8 cellular contexts compared by ENCODE assay signal in the genomic region with DNA sequence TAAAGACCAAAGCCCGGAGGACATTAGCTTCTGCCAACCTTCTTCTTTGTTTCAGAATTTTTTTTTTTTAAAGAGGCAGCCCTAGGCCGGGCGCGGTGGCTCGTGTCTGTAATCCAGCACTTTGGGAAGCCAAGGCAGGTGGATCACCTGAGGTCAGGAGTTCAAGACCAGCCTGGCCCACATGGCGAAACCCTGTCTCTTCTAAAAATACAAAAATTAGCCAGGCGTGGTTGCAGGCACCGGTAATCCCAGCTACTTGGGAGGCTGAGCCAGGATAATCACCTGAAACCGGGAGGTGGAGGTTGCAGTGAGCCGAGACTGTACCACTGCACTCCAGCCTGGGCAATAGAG. TPM values are rescaled to one million over a fixed set of nuclear protein-coding genes. Genes with fewer than 3 reads are reported as not detected.
A peak's percentile ranks its signal among the peaks of the same experiment; 100 is the strongest.
DNase-seq lines count a peak whose midpoint lies in the region; ATAC-seq and TF ChIP-seq lines count a peak whose summit lies in the region.
"Not testable (repeated sequence)": the region's sequence is repeated elsewhere in the genome, so short reads cannot be mapped to it uniquely, and the experiment has no call there.

No MANE protein-coding gene starts in this region.

- TF ChIP-seq EP300 in upper lobe of left lung (IDR thresholded peaks at IDR 0.05): not testable (repeated sequence)

- not testable (repeated sequence) for H3K36me3 ChIP-seq in Peyer's patch; adipocyte (ENCODE audit: control insufficient read depth, insufficient read depth, low read length, severe bottlenecking); heart left ventricle; upper lobe of left lung
- peaks cover 0 to 13% of the 10 kb centered on the region in 2 donors for H3K36me3 ChIP-seq in psoas muscle (ENCODE audit: insufficient read depth in 1 of 2, low read depth in 1 of 2)

- TF ChIP-seq CTCF in Peyer's patch (IDR thresholded peaks at IDR 0.05); heart left ventricle (IDR thresholded peaks at IDR 0.05); psoas muscle (IDR thresholded peaks at IDR 0.05); upper lobe of left lung (IDR thresholded peaks at IDR 0.05): not testable (repeated sequence)

- not testable (repeated sequence) for H3K9me3 ChIP-seq in Peyer's patch; adipocyte (ENCODE audit: control insufficient read depth, low read length); heart left ventricle; psoas muscle; upper lobe of left lung

- not testable (repeated sequence) for TF ChIP-seq POLR2A in Peyer's patch (IDR thresholded peaks at IDR 0.05); heart left ventricle (IDR thresholded peaks at IDR 0.05); upper lobe of left lung (IDR thresholded peaks at IDR 0.05)

- not testable (repeated sequence) for H3K27me3 ChIP-seq in Peyer's patch; adipocyte (replicated peaks; ENCODE audit: control insufficient read depth, insufficient read depth, low read length); heart left ventricle; psoas muscle (ENCODE audit: insufficient read depth in 3 of 3, low read length in 2 of 3); upper lobe of left lung

- ATAC-seq in GM18498 (IDR thresholded peaks at IDR 0.05; ENCODE audit: unreplicated experiment): peak; percentile 23
- peak; percentile 12 for ATAC-seq in GM21528 (IDR thresholded peaks at IDR 0.05; ENCODE audit: low FRiP score, unreplicated experiment)
- ATAC-seq in HG03066 (IDR thresholded peaks at IDR 0.05; ENCODE audit: low read depth, unreplicated experiment): peak; percentile 4
- ATAC-seq in heart left ventricle: peak in 1 of 4 donors; percentile 11
- peak in 3 of 4 donors; percentile 27 to 35 (median 29) for ATAC-seq in psoas muscle
- not testable (repeated sequence) for ATAC-seq in upper lobe of left lung (ENCODE audit: low FRiP score in 2 of 2)

- WGBS in heart left ventricle, 4 donors: 84 to 90% (median 87%) methylated on average over 10 of the region's 10 CpGs
- WGBS in psoas muscle, 3 donors: 55 to 84% (median 61%) methylated on average over 10 of the region's 10 CpGs
- WGBS in upper lobe of left lung, 2 donors: 81 to 87% methylated on average over 10 of the region's 10 CpGs

- not testable (repeated sequence) for H3K4me3 ChIP-seq in Peyer's patch, heart left ventricle, upper lobe of left lung
- H3K4me3 ChIP-seq in adipocyte (ENCODE audit: low read length): peak overlapping the region; percentile 71
- peak overlapping the region; percentile 0 for H3K4me3 ChIP-seq in psoas muscle

- H3K27ac ChIP-seq in Peyer's patch (peak overlapping the region in 3 of 4 donors; percentile 62 to 74 (median 66)), heart left ventricle (peak overlapping the region; percentile 21 to 84 (median 54)), psoas muscle (peak overlapping the region; percentile 68), upper lobe of left lung (peak overlapping the region in 3 of 4 donors; percentile 7 to 51 (median 49))

- not testable (repeated sequence) for DNase-seq in Peyer's patch; adipocyte (ENCODE audit: low read depth); heart left ventricle; psoas muscle; upper lobe of left lung

- intact Hi-C loops in heart left ventricle (cut with DNase I); psoas muscle (cut with DNase I): not testable (repeated sequence)

- not testable (repeated sequence) for H3K4me1 ChIP-seq in Peyer's patch, upper lobe of left lung
- peaks cover 11% of the 10 kb centered on the region for H3K4me1 ChIP-seq in adipocyte (ENCODE audit: control insufficient read depth, insufficient read depth, low read length)
- H3K4me1 ChIP-seq in heart left ventricle: peaks cover 0 to 14% (median 0%) of the 10 kb centered on the region in 12 donors
- H3K4me1 ChIP-seq in psoas muscle: peaks cover 17% of the 10 kb centered on the region

- peak overlapping the region; percentile 75 for H3K9ac ChIP-seq in adipocyte (ENCODE audit: low read length)

RNA-seq across cellular contexts. Expression of a gene that starts 8.5 kb away (rescaled TPM):
- total RNA-seq in Peyer's patch (100 to 1,000 TPM; 113 to 153 (median 137) TPM), heart left ventricle (10 to 100 TPM; 32.1 to 60.5 (median 37.1) TPM), psoas muscle (10 to 100 TPM; 54.1 to 69.8 (median 62.8) TPM), upper lobe of left lung (100 to 1,000 TPM in 2 of 6 donors, 10 to 100 TPM in 4; 63.7 to 145 (median 88.6) TPM)
- polyA plus RNA-seq in heart left ventricle (10 to 100 TPM; 10.5 to 33.0 TPM), psoas muscle (10 to 100 TPM; 19.7 to 67.3 (median 25.6) TPM)

RNA-seq across cellular contexts. Expression of a gene that starts 28.7 kb away (rescaled TPM):
- total RNA-seq in Peyer's patch (10 to 100 TPM; 14.0 to 40.2 (median 22.5) TPM), heart left ventricle (10 to 100 TPM; 14.3 to 24.2 (median 19.8) TPM), psoas muscle (10 to 100 TPM; 18.1 to 28.0 (median 22.4) TPM), upper lobe of left lung (10 to 100 TPM; 22.0 to 31.2 (median 29.1) TPM)
- polyA plus RNA-seq in heart left ventricle (10 to 100 TPM in 1 of 2 donors, 1 to 10 TPM in 1; 6.9 to 16.5 TPM), psoas muscle (10 to 100 TPM in 1 of 3 donors, 1 to 10 TPM in 2; 5.9 to 20.1 (median 5.9) TPM)
